In the genomic region with DNA sequence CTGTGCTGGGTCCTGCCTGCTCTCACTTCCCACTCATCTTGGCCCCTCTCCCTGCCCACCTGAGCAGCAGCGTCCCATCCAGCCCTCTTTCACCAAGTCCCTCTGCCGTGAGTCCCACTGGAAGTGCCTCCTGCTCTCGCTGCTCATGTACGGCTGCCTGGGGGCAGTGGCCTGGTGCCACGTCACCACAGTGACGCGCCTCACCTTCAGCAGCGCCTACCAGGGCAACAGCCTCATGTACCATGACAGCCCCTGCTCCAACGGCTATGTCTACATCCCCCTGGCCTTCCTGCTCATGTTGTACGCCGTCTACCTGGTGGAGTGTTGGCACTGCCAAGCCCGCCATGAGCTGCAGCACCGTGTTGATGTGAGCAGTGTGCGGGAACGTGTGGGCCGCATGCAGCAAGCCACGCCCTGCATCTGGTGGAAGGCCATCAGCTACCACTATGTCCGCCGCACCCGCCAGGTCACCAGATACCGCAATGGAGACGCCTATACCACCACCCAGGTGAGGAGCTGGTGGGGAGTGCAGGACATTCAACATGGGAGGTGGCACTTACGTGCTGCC, we compare ENCODE assay signal across 20 cellular contexts. TPM values are rescaled to one million over a fixed set of nuclear protein-coding genes. Genes with fewer than 3 reads are reported as not detected.
DNase-seq lines count a peak whose midpoint lies in the region; ATAC-seq, FAIRE-seq and TF ChIP-seq lines count a peak whose summit lies in the region.
"Had no signal": no experiment of that assay in that cellular context is flagged by ENCODE, and none has a peak within 500 bp of the region (broad histone marks: within the 10 kb centered on the region; RNA-seq: fewer than 3 reads in every experiment).

No MANE protein-coding gene starts in this region.

- peak overlapping the region; percentile 23 for H3K14ac ChIP-seq in neuronal stem cell (ENCODE audit: low read length)

- H3K4ac ChIP-seq in neuronal stem cell (ENCODE audit: low read length) = no peak overlapping the region

- BruUV-seq in K562 (replicated peaks; lab: Mats Ljungman, UMichigan) = no TSS peak

- H3K79me2 ChIP-seq in K562 (ENCODE audit: control insufficient read depth, insufficient read depth, low read length) = no peaks in the 10 kb centered on the region

- no peak overlapping the region for H2BK5ac ChIP-seq in neuronal stem cell (ENCODE audit: low read length)

- H3K4me3 ChIP-seq in HEK293 (ENCODE audit: low read depth, low read length) = no peak overlapping the region
- H3K4me3 ChIP-seq in K562 = no peak overlapping the region
- H3K4me3 ChIP-seq in neuronal stem cell (ENCODE audit: low read length in 2 of 2) = no peak overlapping the region
- H3K4me3 ChIP-seq in mucosa of descending colon = no peak overlapping the region
- H3K4me3 ChIP-seq: Peyer's patch had no signal

- no peaks in the 10 kb centered on the region for H3K9me3 ChIP-seq in HEK293 (ENCODE audit: control insufficient read depth, insufficient read depth, low read depth, low read length)
- H3K9me3 ChIP-seq in K562 (replicated peaks; ENCODE audit: control insufficient read depth, insufficient read depth, low read depth, low read length) = no peaks in the 10 kb centered on the region
- H3K9me3 ChIP-seq in neuronal stem cell (replicated peaks in 1 of 2; ENCODE audit: control insufficient read depth in 2 of 2, insufficient read depth in 1 of 2, low read depth in 1 of 2, low read length in 2 of 2) = no peaks in the 10 kb centered on the region
- no peaks in the 10 kb centered on the region for H3K9me3 ChIP-seq in mucosa of descending colon
- H3K9me3 ChIP-seq: Peyer's patch had no signal

- intact Hi-C loops in K562 (cut with micrococcal nuclease) = no loop called here
- intact Hi-C loops in mucosa of descending colon (cut with DNase I, micrococcal nuclease) = no loop called here

- CTCF ChIA-PET in HEK293 (lab: Yijun Ruan, JAX) (interaction anchor here (0.6 to 1.6 kb wide), 5 partner anchors 9 to 107 kb away, joined by 3 to 6 read pairs (median 4); a partner anchor contains a TSS), K562 (lab: Yijun Ruan, JAX; ENCODE audit: low intra/inter-chr PET ratio) (no interaction called here)

- H4K91ac ChIP-seq in neuronal stem cell (ENCODE audit: low read depth, low read length, poor library complexity) = peak overlapping the region; percentile 9

- TF ChIP-seq CTCF in HEK293 (tag by site-specific recombination; IDR thresholded peaks at IDR 0.05) (no peak), K562 (IDR thresholded peaks at IDR 0.05 in 2 of 3, conservative IDR thresholded peaks at IDR 0.05 in 1 of 3; ENCODE audit: insufficient read depth in 2 of 3, low read depth in 1 of 3, low read length in 3 of 3) (no peak), mucosa of descending colon (IDR thresholded peaks at IDR 0.05) (no peak)

- peak overlapping the region; percentile 22 for H3K18ac ChIP-seq in neuronal stem cell (ENCODE audit: low read length)

- no peak overlapping the region for H4K8ac ChIP-seq in neuronal stem cell (ENCODE audit: low read depth, low read length)

- H3K27me3 ChIP-seq in K562 (ENCODE audit: control insufficient read depth in 2 of 2, insufficient read depth in 2 of 2, low read length in 2 of 2) (peaks cover 76 to 84% of the 10 kb centered on the region in 2 experiments), layer of hippocampus (ENCODE audit: control insufficient read depth, insufficient read depth, low read length) (peaks cover 8% of the 10 kb centered on the region), neuronal stem cell (ENCODE audit: control insufficient read depth in 3 of 3, insufficient read depth in 3 of 3, low read depth in 1 of 3, low read length in 3 of 3) (peaks cover 0 to 3% (median 0%) of the 10 kb centered on the region in 3 experiments)

- H3K36me3 ChIP-seq in HEK293 (ENCODE audit: control insufficient read depth in 2 of 2, insufficient read depth in 1 of 2, low read length in 2 of 2) (no peaks in the 10 kb centered on the region), K562 (ENCODE audit: control insufficient read depth, insufficient read depth, low read length) (no peaks in the 10 kb centered on the region), neuronal stem cell (replicated peaks in 1 of 2; ENCODE audit: control insufficient read depth in 2 of 2, insufficient read depth in 2 of 2, low read length in 2 of 2) (peaks cover 2 to 20% of the 10 kb centered on the region in 2 donors), mucosa of descending colon (ENCODE audit: low read depth) (no peaks in the 10 kb centered on the region)
- H3K36me3 ChIP-seq: Peyer's patch had no signal

- H3K9ac ChIP-seq in K562 (ENCODE audit: insufficient read depth in 1 of 2, low read depth in 2 of 2, low read length in 2 of 2) (peak overlapping the region in 1 of 2 experiments; percentile 71; a peak in 1 of 4 replicates), neuronal stem cell (ENCODE audit: low read depth, low read length, poor library complexity) (peak overlapping the region; percentile 63)

- no peak for FAIRE-seq in K562 (lab: Jason Lieb, UNC)

- peak overlapping the region; percentile 5 for H2BK120ac ChIP-seq in neuronal stem cell (ENCODE audit: low read depth, low read length)

- H3K4me1 ChIP-seq in HEK293 (ENCODE audit: control insufficient read depth, insufficient read depth, low read length) (no peaks in the 10 kb centered on the region), K562 (replicated peaks in 1 of 2; ENCODE audit: control insufficient read depth in 2 of 2, insufficient read depth in 2 of 2, low read length in 2 of 2) (peaks cover 0 to 33% of the 10 kb centered on the region in 2 experiments; a peak in 2 of 5 replicates), neuronal stem cell (ENCODE audit: control insufficient read depth in 2 of 2, insufficient read depth in 1 of 2, low read depth in 1 of 2, low read length in 2 of 2) (peaks cover 28 to 29% of the 10 kb centered on the region in 2 donors), mucosa of descending colon (ENCODE audit: low read depth) (no peaks in the 10 kb centered on the region)

- H3K9me1 ChIP-seq in K562 (ENCODE audit: control insufficient read depth, insufficient read depth, low read length) = peaks cover 4% of the 10 kb centered on the region

- TF ChIP-seq POLR2A in K562 (conservative IDR thresholded peaks at IDR 0.05) = no peak

- H2AK5ac ChIP-seq in neuronal stem cell (ENCODE audit: low read depth, low read length) = peak overlapping the region; percentile 44

- peak overlapping the region; percentile 80 for H2BK15ac ChIP-seq in neuronal stem cell (ENCODE audit: low read length)

- no peak for TF ChIP-seq EP300 in K562 (IDR thresholded peaks at IDR 0.05; ENCODE audit: low read length)

- H3K27ac ChIP-seq in HEK293 (ENCODE audit: extremely low read depth, low read depth, low read length) = no peak overlapping the region
- no peak overlapping the region for H3K27ac ChIP-seq in K562 (ENCODE audit: extremely low read depth, low read depth, low read length)
- H3K27ac ChIP-seq in layer of hippocampus (ENCODE audit: low read depth, low read length) = peak overlapping the region; percentile 3
- H3K27ac ChIP-seq in neuronal stem cell (replicated peaks; ENCODE audit: low read length) = no peak overlapping the region
- H3K27ac ChIP-seq: Peyer's patch had no signal

- H3K4me2 ChIP-seq in K562 (ENCODE audit: insufficient read depth, low read length) (peak overlapping the region; percentile 30), neuronal stem cell (ENCODE audit: insufficient read depth, low read length, poor library complexity, severe bottlenecking) (no peak overlapping the region)

- peak overlapping the region; percentile 85 for H3K23ac ChIP-seq in neuronal stem cell (ENCODE audit: low read depth, low read length, poor library complexity)

- peaks cover 18% of the 10 kb centered on the region for H4K20me1 ChIP-seq in K562 (replicated peaks; ENCODE audit: control insufficient read depth, insufficient read depth, low read length)

- H2BK12ac ChIP-seq in neuronal stem cell (ENCODE audit: low read length) = peak overlapping the region; percentile 60

- POLR2A ChIA-PET in HEK293 (lab: Yijun Ruan, JAX) = interaction anchor here (1.0 kb wide), 1 partner anchor 13 kb away, joined by 3 read pairs; no protein-coding TSS in a partner anchor
- POLR2A ChIA-PET in K562 (lab: Yijun Ruan, JAX) = interaction anchor here (0.6 to 4.7 kb wide), 7 partner anchors 16 to 557 kb away, joined by 3 to 24 read pairs (median 3); a partner anchor contains a TSS

- peaks cover 2% of the 10 kb centered on the region for H3K79me1 ChIP-seq in neuronal stem cell (ENCODE audit: low read depth, low read length)

- in situ Hi-C loops in K562 (cut with MboI) = no loop called here

- 9% methylated on average over 23 of the region's 23 CpGs for WGBS in K562 (ENCODE audit: insufficient coverage, low coverage, missing lambda C conversion rate)
- WGBS in neuronal stem cell (ENCODE audit: extremely low coverage in 2 of 2, insufficient read length in 2 of 2, insufficient replicate concordance in 1 of 2), 2 donors = no CpG with 5 or more reads among the region's 23 CpGs

- no peak for DNase-seq in K562 (ENCODE audit: extremely low read depth in 1 of 4, low spot score in 3 of 4)
- no peak for DNase-seq in neuronal stem cell (ENCODE audit: low spot score)
- DNase-seq in stimulated activated naive CD4-positive, alpha-beta T cell (lab: John Stamatoyannopoulos, UW) = no peak
- DNase-seq in mucosa of descending colon = no peak
- no peak for DNase-seq in Ammon's horn (ENCODE audit: low spot score)
- no peak for DNase-seq in T-helper 9 cell
- DNase-seq: DMS79 treated with DMSO at 0.1 percent for 48 hours; H9; NCI-H1092 treated with DMSO at 0.1 percent for 48 hours; NCI-H146; NCI-H2081; NCI-H2171 treated with DMSO at 0.1 percent for 48 hours; NCI-H446 treated with DMSO at 0.1 percent for 48 hours; NCI-H748 treated with DMSO at 0.1 percent for 48 hours; NK-92 treated with Interleukin-12 subunit alpha and Interleukin-12 subunit beta, amount 100 ng/mL, for 24 hours; Peyer's patch had no signal

- peak; percentile 10 for ATAC-seq in K562
- ATAC-seq in mucosa of descending colon = no peak

- 0 out of 2 replicates have a peak overlapping the region, but pooled peaks have one; percentile 13 for H2AFZ ChIP-seq in K562 (ENCODE audit: low read depth, low read length)
- H2AFZ ChIP-seq in neuronal stem cell (ENCODE audit: low read length) = no peak overlapping the region

- TF ChIP-seq RAD21 in K562 (CRISPR knock-in tag; conservative IDR thresholded peaks at IDR 0.05 in 1 of 2, IDR thresholded peaks at IDR 0.05 in 1 of 2) = no peak

RNA-seq across cellular contexts. Expression of a gene that starts 2.8 kb away (rescaled TPM):
- 0.30 TPM in 1 of 2 replicates, not detected in the other for total RNA-seq in K562 (2011; cell fraction: chromatin; rRNA removed; ENCODE audit: low replicate concordance)
- total RNA-seq in K562 (2011; cell fraction: nucleolus; rRNA removed) = under 0.01 and 0.26 TPM in 2 replicates
- not detected in 2 replicates for total RNA-seq in K562 (2011; cell fraction: nucleoplasm; rRNA removed)
- total RNA-seq in K562 (2014; rRNA removed) (not detected in 2 replicates), K562 (2014; rRNA removed; fragmentation: Illumina TruSeq; extraction: Trizol) (not detected in 2 replicates), K562 (2015; rRNA removed; fragmentation: Illumina TruSeq; extraction: Trizol) (not detected in 2 replicates), K562 (2021) (not detected in 2 replicates), mucosa of descending colon (1 to 10 TPM in 1 of 3 donors, under 1 TPM in 2; 0.17 to 1.4 (median 0.31) TPM)
- polyA plus RNA-seq in K562 (2011; rRNA removed) (not detected in 2 replicates), K562 (2014; fragmentation: Illumina TruSeq; extraction: Trizol) (not detected in 2 replicates), K562 (2014; fragmentation: Nextera tagmentation; extraction: Ambion mirVana) (not detected), K562 (2014; rRNA removed) (not detected in 2 replicates)
- 0.01 TPM in 1 of 2 replicates, not detected in the other for polyA plus RNA-seq in K562 (2011; cell fraction: cytosol; rRNA removed)
- 0.04 TPM in 1 of 2 replicates, not detected in the other for polyA plus RNA-seq in K562 (2011; cell fraction: nucleus; rRNA removed)
- polyA plus RNA-seq in K562 (2012) = 0.34 and 0.36 TPM in 2 replicates
- 0.09 TPM in 1 of 2 replicates, not detected in the other for polyA minus RNA-seq in K562 (2011; rRNA and poly(A)+ RNA removed)
- not detected in 2 replicates for polyA minus RNA-seq in K562 (2011; cell fraction: cytosol; rRNA and poly(A)+ RNA removed)
- polyA minus RNA-seq in K562 (2011; cell fraction: nucleus; rRNA and poly(A)+ RNA removed) = not detected in 2 replicates
- 3.9 TPM for polyA plus RNA-seq in neuronal stem cell (2013, experiment 1 of 2)
- 3.6 TPM for polyA plus RNA-seq in neuronal stem cell (2013, experiment 2 of 2)
- total RNA-seq: LHCN-M2 had no signal
- polyA plus RNA-seq: CD14-positive monocyte had no signal

RNA-seq across cellular contexts. Expression of a gene that starts 7.7 kb away (rescaled TPM):
- total RNA-seq in K562 (2011; cell fraction: chromatin; rRNA removed; ENCODE audit: low replicate concordance) = 10.6 and 17.8 TPM in 2 replicates
- total RNA-seq in K562 (2011; cell fraction: nucleolus; rRNA removed) = 11.2 and 14.0 TPM in 2 replicates
- total RNA-seq in K562 (2011; cell fraction: nucleoplasm; rRNA removed) = 7.4 and 8.2 TPM in 2 replicates
- total RNA-seq in K562 (2014; rRNA removed) (15.7 TPM in 2 replicates), K562 (2014; rRNA removed; fragmentation: Illumina TruSeq; extraction: Trizol) (11.6 and 11.7 TPM in 2 replicates), K562 (2015; rRNA removed; fragmentation: Illumina TruSeq; extraction: Trizol) (14.2 and 14.6 TPM in 2 replicates), K562 (2021) (14.0 and 16.4 TPM in 2 replicates), mucosa of descending colon (10 to 100 TPM in 2 of 3 donors, 1 to 10 TPM in 1; 8.7 to 13.4 (median 10.8) TPM)
- polyA plus RNA-seq in K562 (2011; rRNA removed) (11.9 and 12.3 TPM in 2 replicates), K562 (2014; fragmentation: Illumina TruSeq; extraction: Trizol) (10.0 and 12.3 TPM in 2 replicates), K562 (2014; fragmentation: Nextera tagmentation; extraction: Ambion mirVana) (1 to 10 TPM; 2.1 to 2.9 TPM), K562 (2014; rRNA removed) (10.2 and 11.6 TPM in 2 replicates)
- polyA plus RNA-seq in K562 (2011; cell fraction: cytosol; rRNA removed) = 10.4 and 28.2 TPM in 2 replicates
- polyA plus RNA-seq in K562 (2011; cell fraction: nucleus; rRNA removed) = 9.7 and 14.7 TPM in 2 replicates
- 11.2 and 13.6 TPM in 2 replicates for polyA plus RNA-seq in K562 (2012)
- polyA minus RNA-seq in K562 (2011; rRNA and poly(A)+ RNA removed) = 8.3 and 9.5 TPM in 2 replicates
- 9.4 and 10.1 TPM in 2 replicates for polyA minus RNA-seq in K562 (2011; cell fraction: cytosol; rRNA and poly(A)+ RNA removed)
- polyA minus RNA-seq in K562 (2011; cell fraction: nucleus; rRNA and poly(A)+ RNA removed) = 12.0 and 12.9 TPM in 2 replicates
- 9.5 TPM for polyA plus RNA-seq in neuronal stem cell (2013, experiment 1 of 2)
- 9.0 TPM for polyA plus RNA-seq in neuronal stem cell (2013, experiment 2 of 2)

RNA-seq across cellular contexts. Expression of a gene that starts 15.8 kb away (rescaled TPM):
- total RNA-seq in K562 (2011; cell fraction: chromatin; rRNA removed; ENCODE audit: low replicate concordance) = 26.7 and 95.0 TPM in 2 replicates
- total RNA-seq in K562 (2011; cell fraction: nucleolus; rRNA removed) = 138 and 143 TPM in 2 replicates
- total RNA-seq in K562 (2011; cell fraction: nucleoplasm; rRNA removed) = 89.1 and 89.6 TPM in 2 replicates
- total RNA-seq in K562 (2014; rRNA removed) (43.6 and 59.3 TPM in 2 replicates), K562 (2014; rRNA removed; fragmentation: Illumina TruSeq; extraction: Trizol) (31.1 and 38.8 TPM in 2 replicates), K562 (2015; rRNA removed; fragmentation: Illumina TruSeq; extraction: Trizol) (46.0 and 47.1 TPM in 2 replicates), K562 (2021) (53.1 and 54.3 TPM in 2 replicates), mucosa of descending colon (10 to 100 TPM; 24.9 to 38.0 (median 31.6) TPM)
- polyA plus RNA-seq in K562 (2011; rRNA removed) (50.8 and 53.9 TPM in 2 replicates), K562 (2014; fragmentation: Illumina TruSeq; extraction: Trizol) (57.6 and 58.9 TPM in 2 replicates), K562 (2014; fragmentation: Nextera tagmentation; extraction: Ambion mirVana) (10 to 100 TPM; 14.5 to 19.2 TPM), K562 (2014; rRNA removed) (59.1 and 61.8 TPM in 2 replicates)
- 78.9 and 125 TPM in 2 replicates for polyA plus RNA-seq in K562 (2011; cell fraction: cytosol; rRNA removed)
- 67.9 and 76.7 TPM in 2 replicates for polyA plus RNA-seq in K562 (2011; cell fraction: nucleus; rRNA removed)
- polyA plus RNA-seq in K562 (2012) = 57.9 and 70.2 TPM in 2 replicates
- polyA minus RNA-seq in K562 (2011; rRNA and poly(A)+ RNA removed) = 23.7 and 34.2 TPM in 2 replicates
- polyA minus RNA-seq in K562 (2011; cell fraction: cytosol; rRNA and poly(A)+ RNA removed) = 21.6 and 21.9 TPM in 2 replicates
- polyA minus RNA-seq in K562 (2011; cell fraction: nucleus; rRNA and poly(A)+ RNA removed) = 19.0 and 20.8 TPM in 2 replicates
- polyA plus RNA-seq in neuronal stem cell (2013, experiment 1 of 2) = 42.4 TPM
- polyA plus RNA-seq in neuronal stem cell (2013, experiment 2 of 2) = 41.6 TPM

RNA-seq across cellular contexts. Expression of a gene that starts 26.2 kb away (rescaled TPM):
- 266 and 322 TPM in 2 replicates for total RNA-seq in K562 (2011; cell fraction: chromatin; rRNA removed; ENCODE audit: low replicate concordance)
- total RNA-seq in K562 (2011; cell fraction: nucleolus; rRNA removed) = 268 and 275 TPM in 2 replicates
- total RNA-seq in K562 (2011; cell fraction: nucleoplasm; rRNA removed) = 328 and 337 TPM in 2 replicates
- 2,052 and 2,390 TPM in 2 replicates for total RNA-seq in K562 (2014; rRNA removed)
- 2,633 and 2,824 TPM in 2 replicates for total RNA-seq in K562 (2014; rRNA removed; fragmentation: Illumina TruSeq; extraction: Trizol)
- 2,220 and 2,262 TPM in 2 replicates for total RNA-seq in K562 (2015; rRNA removed; fragmentation: Illumina TruSeq; extraction: Trizol)
- 2,162 and 2,174 TPM in 2 replicates for total RNA-seq in K562 (2021)
- polyA plus RNA-seq in K562 (2011; rRNA removed) = 2,356 and 2,496 TPM in 2 replicates
- 1,126 and 1,804 TPM in 2 replicates for polyA plus RNA-seq in K562 (2011; cell fraction: cytosol; rRNA removed)
- polyA plus RNA-seq in K562 (2011; cell fraction: nucleus; rRNA removed) = 568 and 703 TPM in 2 replicates
- 1,146 and 2,065 TPM in 2 replicates for polyA plus RNA-seq in K562 (2012)
- 3,149 and 3,358 TPM in 2 replicates for polyA plus RNA-seq in K562 (2014; fragmentation: Illumina TruSeq; extraction: Trizol)
- polyA plus RNA-seq in K562 (2014; fragmentation: Nextera tagmentation; extraction: Ambion mirVana) = 1,000 to 10,000 TPM; 1,975 to 2,865 TPM
- 1,691 and 1,780 TPM in 2 replicates for polyA plus RNA-seq in K562 (2014; rRNA removed)
- polyA minus RNA-seq in K562 (2011; rRNA and poly(A)+ RNA removed) = 2,497 and 2,549 TPM in 2 replicates
- polyA minus RNA-seq in K562 (2011; cell fraction: cytosol; rRNA and poly(A)+ RNA removed) = 1,081 and 1,374 TPM in 2 replicates
- polyA minus RNA-seq in K562 (2011; cell fraction: nucleus; rRNA and poly(A)+ RNA removed) = 111 and 287 TPM in 2 replicates
- 1,143 TPM for polyA plus RNA-seq in neuronal stem cell (2013, experiment 1 of 2)
- 1,131 TPM for polyA plus RNA-seq in neuronal stem cell (2013, experiment 2 of 2)
- total RNA-seq in mucosa of descending colon = 100 to 1,000 TPM; 322 to 593 (median 399) TPM

RNA-seq across cellular contexts. Expression of a gene that starts 40.1 kb away (rescaled TPM):
- 36.2 and 99.3 TPM in 2 replicates for total RNA-seq in K562 (2011; cell fraction: chromatin; rRNA removed; ENCODE audit: low replicate concordance)
- total RNA-seq in K562 (2011; cell fraction: nucleolus; rRNA removed) = 53.7 and 56.5 TPM in 2 replicates
- total RNA-seq in K562 (2011; cell fraction: nucleoplasm; rRNA removed) = 43.9 and 45.0 TPM in 2 replicates
- 30.5 and 34.6 TPM in 2 replicates for total RNA-seq in K562 (2014; rRNA removed)
- 9.3 and 12.9 TPM in 2 replicates for total RNA-seq in K562 (2014; rRNA removed; fragmentation: Illumina TruSeq; extraction: Trizol)
- total RNA-seq in K562 (2015; rRNA removed; fragmentation: Illumina TruSeq; extraction: Trizol) = 23.6 and 24.6 TPM in 2 replicates
- 31.8 and 34.0 TPM in 2 replicates for total RNA-seq in K562 (2021)
- 11.4 and 11.6 TPM in 2 replicates for polyA plus RNA-seq in K562 (2011; rRNA removed)
- 9.5 and 18.3 TPM in 2 replicates for polyA plus RNA-seq in K562 (2011; cell fraction: cytosol; rRNA removed)
- polyA plus RNA-seq in K562 (2011; cell fraction: nucleus; rRNA removed) = 24.7 and 40.8 TPM in 2 replicates
- polyA plus RNA-seq in K562 (2012) = 16.8 and 19.6 TPM in 2 replicates
- polyA plus RNA-seq in K562 (2014; fragmentation: Illumina TruSeq; extraction: Trizol) = 18.3 and 23.7 TPM in 2 replicates
- polyA plus RNA-seq in K562 (2014; fragmentation: Nextera tagmentation; extraction: Ambion mirVana) = 1 to 10 TPM in 1 of 2 experiments, under 1 TPM in 1; 0.97 to 1.0 TPM
- 21.9 and 24.4 TPM in 2 replicates for polyA plus RNA-seq in K562 (2014; rRNA removed)
- 14.8 and 19.6 TPM in 2 replicates for polyA minus RNA-seq in K562 (2011; rRNA and poly(A)+ RNA removed)
- 13.1 and 15.3 TPM in 2 replicates for polyA minus RNA-seq in K562 (2011; cell fraction: cytosol; rRNA and poly(A)+ RNA removed)
- polyA minus RNA-seq in K562 (2011; cell fraction: nucleus; rRNA and poly(A)+ RNA removed) = 33.1 and 37.5 TPM in 2 replicates
- polyA plus RNA-seq in neuronal stem cell (2013, experiment 1 of 2) = 6.0 TPM
- 6.0 TPM for polyA plus RNA-seq in neuronal stem cell (2013, experiment 2 of 2)
- total RNA-seq in mucosa of descending colon = 10 to 100 TPM; 12.5 to 21.1 (median 15.9) TPM
